In genomic region chr22:40220316-40221054, GRCh38 we compare ENCODE assay signal across 11 cellular contexts. TPM values are rescaled to one million over a fixed set of nuclear protein-coding genes. Genes with fewer than 3 reads are reported as not detected.
A peak's percentile ranks its signal among the peaks of the same experiment; 100 is the strongest.
DNase-seq lines count a peak whose midpoint lies in the region; ATAC-seq and TF ChIP-seq lines count a peak whose summit lies in the region.
"Had no signal": no experiment of that assay in that cellular context is flagged by ENCODE, and none has a peak within 500 bp of the region (broad histone marks: within the 10 kb centered on the region; RNA-seq: fewer than 3 reads in every experiment).

No MANE protein-coding gene starts in this region.

- H3K79me2 ChIP-seq in GM23248 (ENCODE audit: insufficient read depth) = peaks cover 100% of the 10 kb centered on the region

- TF ChIP-seq CTCF in cardiac muscle cell (IDR thresholded peaks at IDR 0.05; ENCODE audit: low read depth, low read length) (no peak), sigmoid colon (IDR thresholded peaks at IDR 0.05) (no peak)

- H3F3A ChIP-seq in GM23248 (ENCODE audit: insufficient read depth) = no peaks in the 10 kb centered on the region; the same call in 1 of the 2 replicates

- H3K27ac ChIP-seq in GM23248 (0 out of 2 replicates have a peak overlapping the region, but pooled peaks have one; percentile 1), cardiac muscle cell (peak overlapping the region; percentile 42), sigmoid colon (peak overlapping the region; percentile 61 to 84 (median 73))
- H3K27ac ChIP-seq: C4-2B had no signal

- peak overlapping the region; percentile 11 for H3K4me2 ChIP-seq in GM23248 (ENCODE audit: unreplicated experiment)

- intact Hi-C loops in sigmoid colon (cut with DNase I) (loop anchor here (5.0 kb wide), 2 partner anchors 43 to 52 kb away; partner anchors contain the start of gene TNRC6B), sciatic nerve (cut with DNase I) (no loop called here)

- no peak for ATAC-seq in sciatic nerve
- ATAC-seq: left colon had no signal

- DNase-seq in GM23248 (no peak), amniotic epithelial cell (ENCODE audit: low read depth) (peak; percentile 25), cardiac muscle cell (ENCODE audit: low read depth in 1 of 2, low spot score in 1 of 2) (peak in 1 of 2 donors; percentile 51), sigmoid colon (no peak), sciatic nerve (ENCODE audit: low spot score) (no peak), T-helper 9 cell (no peak), ureter (ENCODE audit: low spot score) (no peak), HT-29 (ENCODE audit: low spot score) (no peak)
- DNase-seq: Kasumi-1, left colon had no signal

- no peaks in the 10 kb centered on the region for H3K9me2 ChIP-seq in GM23248 (ENCODE audit: insufficient read depth)

- H3K4me3 ChIP-seq in GM23248 (no peak overlapping the region), cardiac muscle cell (no peak overlapping the region), sigmoid colon (no peak overlapping the region)

- H3K9ac ChIP-seq in GM23248 = no peak overlapping the region

- no peak for TF ChIP-seq EP300 in sigmoid colon (IDR thresholded peaks at IDR 0.05)

- 53 to 54% methylated on average over 8 of the region's 8 CpGs for WGBS in GM23248 (ENCODE audit: low coverage in 1 of 2, low lambda C conversion rate in 2 of 2, missing lambda C conversion rate in 2 of 2), 2 experiments
- WGBS in sigmoid colon, 2 donors = 70 to 82% methylated on average over 8 of the region's 8 CpGs

- in situ Hi-C loops in GM23248 (cut with MboI) = no loop called here

- H3K9me3 ChIP-seq in GM23248 (ENCODE audit: low read depth) = no peaks in the 10 kb centered on the region
- no peaks in the 10 kb centered on the region for H3K9me3 ChIP-seq in cardiac muscle cell (ENCODE audit: low read depth)
- H3K9me3 ChIP-seq in sigmoid colon = no peaks in the 10 kb centered on the region

- H2AFZ ChIP-seq in GM23248 = no peak overlapping the region

- TF ChIP-seq POLR2A in sigmoid colon (IDR thresholded peaks at IDR 0.05) = no peak

- peaks cover 7% of the 10 kb centered on the region for H4K20me1 ChIP-seq in GM23248 (ENCODE audit: insufficient read depth)

- H3K4me1 ChIP-seq in GM23248 (ENCODE audit: insufficient read depth) (peaks cover 8% of the 10 kb centered on the region), cardiac muscle cell (ENCODE audit: low read depth) (peaks cover 16% of the 10 kb centered on the region), sigmoid colon (peaks cover 0 to 71% (median 58%) of the 10 kb centered on the region in 4 donors)

- H3K27me3 ChIP-seq in GM23248 (replicated peaks; ENCODE audit: insufficient read depth) (no peaks in the 10 kb centered on the region), cardiac muscle cell (no peaks in the 10 kb centered on the region), sigmoid colon (no peaks in the 10 kb centered on the region)

- H3K36me3 ChIP-seq in GM23248 (ENCODE audit: low read depth) (no peaks in the 10 kb centered on the region; the same call in 1 of the 2 replicates), cardiac muscle cell (no peaks in the 10 kb centered on the region), sigmoid colon (no peaks in the 10 kb centered on the region)

RNA-seq across cellular contexts. Expression of gene TNRC6B, which starts 42.8 kb away (rescaled TPM):
- 14.1 and 53.5 TPM in 2 replicates for total RNA-seq in GM23248 (2014; rRNA removed; shearing (Covaris generic))
- 21.0 and 21.1 TPM in 2 replicates for polyA plus RNA-seq in GM23248 (2016; fragmentation: Nextera tagmentation; extraction: Ambion mirVana)
- total RNA-seq in cardiac muscle cell = 39.6 and 61.1 TPM in 2 replicates
- 50.2 and 73.2 TPM in 2 replicates for polyA plus RNA-seq in cardiac muscle cell
- 10 to 100 TPM; 26.5 to 51.8 (median 28.1) TPM for total RNA-seq in sigmoid colon
- polyA plus RNA-seq in sigmoid colon = 10 to 100 TPM in 1 of 3 donors, 1 to 10 TPM in 1, under 1 TPM in 1; 0.60 to 23.0 (median 9.2) TPM
- total RNA-seq in sciatic nerve = 86.0 TPM
- total RNA-seq in ureter = 63.3 TPM
- 10.5 and 12.2 TPM in 2 replicates for total RNA-seq in HT-29 (2014; rRNA removed; shearing (Covaris generic))

Comparison
In these comparisons a context has a peak if more than half of its experiments do, and no peak if none do; other contexts are left out.
1. H3K27ac ChIP-seq: peak in every context shown above with its lines; median percentile 73 in sigmoid colon; 42 in cardiac muscle cell; 1 in GM23248.